1 cellular context compared by ENCODE assay signal in genomic region chrX:10615931-10616780, GRCh38.
TF ChIP-seq lines count a peak whose summit lies in the region.

No MANE protein-coding gene starts in this region.

TF ChIP-seq in WTC11, 78 proteins besides CTCF, POLR2A, EP300 and RAD21 (continued from another document):
- TF ChIP-seq, protein P1, sequence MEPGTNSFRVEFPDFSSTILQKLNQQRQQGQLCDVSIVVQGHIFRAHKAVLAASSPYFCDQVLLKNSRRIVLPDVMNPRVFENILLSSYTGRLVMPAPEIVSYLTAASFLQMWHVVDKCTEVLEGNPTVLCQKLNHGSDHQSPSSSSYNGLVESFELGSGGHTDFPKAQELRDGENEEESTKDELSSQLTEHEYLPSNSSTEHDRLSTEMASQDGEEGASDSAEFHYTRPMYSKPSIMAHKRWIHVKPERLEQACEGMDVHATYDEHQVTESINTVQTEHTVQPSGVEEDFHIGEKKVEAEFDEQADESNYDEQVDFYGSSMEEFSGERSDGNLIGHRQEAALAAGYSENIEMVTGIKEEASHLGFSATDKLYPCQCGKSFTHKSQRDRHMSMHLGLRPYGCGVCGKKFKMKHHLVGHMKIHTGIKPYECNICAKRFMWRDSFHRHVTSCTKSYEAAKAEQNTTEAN (CRISPR knock-in tag; IDR thresholded peaks at IDR 0.05): no peak
- TF ChIP-seq E2F4 (CRISPR knock-in tag; IDR thresholded peaks at IDR 0.05; ENCODE audit: borderline replicate concordance, low read depth): no peak
- TF ChIP-seq, protein P2, sequence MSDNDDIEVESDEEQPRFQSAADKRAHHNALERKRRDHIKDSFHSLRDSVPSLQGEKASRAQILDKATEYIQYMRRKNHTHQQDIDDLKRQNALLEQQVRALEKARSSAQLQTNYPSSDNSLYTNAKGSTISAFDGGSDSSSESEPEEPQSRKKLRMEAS (CRISPR knock-in tag; IDR thresholded peaks at IDR 0.05): no peak
- no peak for TF ChIP-seq ATF6 (CRISPR knock-in tag; IDR thresholded peaks at IDR 0.05)
- TF ChIP-seq RORB (CRISPR knock-in tag; IDR thresholded peaks at IDR 0.05): no peak
- no peak for TF ChIP-seq HMGA2 (CRISPR knock-in tag; IDR thresholded peaks at IDR 0.05)
- no peak for TF ChIP-seq NFYB (CRISPR knock-in tag; conservative IDR thresholded peaks at IDR 0.05; ENCODE audit: low read depth)
